14 cellular contexts compared by ENCODE assay signal in genomic region chr11:116420770-116421528, GRCh38.
DNase-seq lines count a peak whose midpoint lies in the region; ATAC-seq, FAIRE-seq and TF ChIP-seq lines count a peak whose summit lies in the region.
"Had no signal": no experiment of that assay in that cellular context is flagged by ENCODE, and none has a peak within 500 bp of the region (broad histone marks: within the 10 kb centered on the region; RNA-seq: fewer than 3 reads in every experiment).

No MANE protein-coding gene starts in this region.

- no peaks in the 10 kb centered on the region for H3K79me2 ChIP-seq in MM.1S (ENCODE audit: low read length)

- no peak overlapping the region for H3K4me3 ChIP-seq in MM.1S (ENCODE audit: low read length)
- H3K4me3 ChIP-seq in pancreas = no peak overlapping the region
- H3K4me3 ChIP-seq in dorsolateral prefrontal cortex = no peak overlapping the region
- H3K4me3 ChIP-seq: body of pancreas had no signal

- no peak for FAIRE-seq in pancreas (lab: Jason Lieb, UNC)
- FAIRE-seq: endothelial cell of umbilical vein had no signal

- peak overlapping the region; percentile 42; the same call in 1 of the 2 replicates for H3K27ac ChIP-seq in MM.1S (ENCODE audit: low read length)
- H3K27ac ChIP-seq in foreskin keratinocyte = peak overlapping the region; percentile 30
- H3K27ac ChIP-seq in pancreas = no peak overlapping the region
- no peak overlapping the region for H3K27ac ChIP-seq in dorsolateral prefrontal cortex
- H3K27ac ChIP-seq: body of pancreas had no signal

- H3K36me3 ChIP-seq in MM.1S (replicated peaks; ENCODE audit: insufficient read depth, low read length) = no peaks in the 10 kb centered on the region
- H3K36me3 ChIP-seq in pancreas = no peaks in the 10 kb centered on the region

- H3F3A ChIP-seq in MM.1S (ENCODE audit: insufficient read depth, low read length) = no peaks in the 10 kb centered on the region

- H2AFZ ChIP-seq in MM.1S (ENCODE audit: low read length) = no peak overlapping the region

- no peaks in the 10 kb centered on the region for H3K9me2 ChIP-seq in MM.1S (replicated peaks; ENCODE audit: insufficient read depth, low read length)

- H4K20me1 ChIP-seq in MM.1S (ENCODE audit: insufficient read depth, low read length) = no peaks in the 10 kb centered on the region

- 66 to 70% methylated on average over 9 of the region's 9 CpGs for WGBS in pancreas, 2 donors

- CTCF ChIA-PET in HEK293T (lab: Yijun Ruan, JAX) = no interaction called here

- POLR2A ChIA-PET in HEK293T (lab: Yijun Ruan, JAX) = no interaction called here

- TF ChIP-seq CTCF in MM.1S (IDR thresholded peaks at IDR 0.05; ENCODE audit: low read length) = no peak
- no peak for TF ChIP-seq CTCF in foreskin keratinocyte (conservative IDR thresholded peaks at IDR 0.05)
- TF ChIP-seq CTCF in pancreas (IDR thresholded peaks at IDR 0.05) = no peak
- TF ChIP-seq CTCF in dorsolateral prefrontal cortex (IDR thresholded peaks at IDR 0.05 in 54 of 56, conservative IDR thresholded peaks at IDR 0.05 in 2 of 56; ENCODE audit: low read depth in 1 of 56, partially characterized antibody in 56 of 56) = no peak

- H3K9me3 ChIP-seq in MM.1S (replicated peaks; ENCODE audit: insufficient read depth, low read length) = no peaks in the 10 kb centered on the region
- H3K9me3 ChIP-seq in pancreas = no peaks in the 10 kb centered on the region
- H3K9me3 ChIP-seq: body of pancreas had no signal

- H3K9ac ChIP-seq in MM.1S (ENCODE audit: low read length) = no peak overlapping the region

- ATAC-seq in foreskin keratinocyte (peak; percentile 99), HG02571 (IDR thresholded peaks at IDR 0.05; ENCODE audit: unreplicated experiment) (no peak), pancreas (no peak)
- ATAC-seq: activated CD4-positive, CD25-positive, alpha-beta regulatory T cell treated with anti-CD3 and anti-CD28 coated beads, Interleukin-2, amount 50 U/mL, for 24 hours; body of pancreas had no signal

- H3K27me3 ChIP-seq in MM.1S (replicated peaks; ENCODE audit: insufficient read depth, low read length) (no peaks in the 10 kb centered on the region), foreskin keratinocyte (no peaks in the 10 kb centered on the region), pancreas (no peaks in the 10 kb centered on the region), dorsolateral prefrontal cortex (no peaks in the 10 kb centered on the region)
- H3K27me3 ChIP-seq: body of pancreas had no signal

- H3K4me1 ChIP-seq in MM.1S (ENCODE audit: low read length) (peaks cover 18% of the 10 kb centered on the region), foreskin keratinocyte (no peaks in the 10 kb centered on the region), pancreas (no peaks in the 10 kb centered on the region)
- H3K4me1 ChIP-seq: body of pancreas had no signal

- H3K4me2 ChIP-seq in MM.1S (ENCODE audit: low read depth, low read length) = peak overlapping the region; percentile 40; the same call in 1 of the 2 replicates

- intact Hi-C loops in pancreas (cut with DNase I) = no loop called here
- intact Hi-C loops in dorsolateral prefrontal cortex (cut with DNase I) = no loop called here

- peak; percentile 42 for DNase-seq in COR-L47 (lab: John Stamatoyannopoulos, UW)
- no peak for DNase-seq in MM.1S
- peak; percentile 74 for DNase-seq in RKO (ENCODE audit: low spot score)
- DNase-seq in foreskin keratinocyte = peak; percentile 49 to 79
- no peak for DNase-seq in pancreas
- no peak for DNase-seq in HEK293T (ENCODE audit: extremely low spot score)
- DNase-seq in dorsolateral prefrontal cortex = no peak
- DNase-seq: AML-193; body of pancreas; NCI-H446 treated with DMSO at 0.1 percent for 48 hours; stimulated activated CD4-positive, alpha-beta T cell treated with anti-CD3 and anti-CD28 coated beads, Interleukin-4, amount 100 ng/mL, for 4 hours had no signal

TF ChIP-seq in HEK293T, 16 proteins besides CTCF, POLR2A, EP300 and RAD21:
- TF ChIP-seq NFRKB (IDR thresholded peaks at IDR 0.05) (no peak), ARNT (IDR thresholded peaks at IDR 0.05) (no peak), L3MBTL2 (conservative IDR thresholded peaks at IDR 0.05) (no peak), FOXK2 (IDR thresholded peaks at IDR 0.05) (no peak), LEF1 (IDR thresholded peaks at IDR 0.05; ENCODE audit: borderline replicate concordance) (no peak), CTBP1 (IDR thresholded peaks at IDR 0.05; ENCODE audit: borderline replicate concordance) (no peak), ZNF384 (IDR thresholded peaks at IDR 0.05) (no peak), SUZ12 (IDR thresholded peaks at IDR 0.05) (no peak), HDGF (IDR thresholded peaks at IDR 0.05; ENCODE audit: borderline replicate concordance) (no peak), FOXM1 (IDR thresholded peaks at IDR 0.05; ENCODE audit: borderline replicate concordance) (no peak), SP1 (IDR thresholded peaks at IDR 0.05) (no peak), TARDBP (IDR thresholded peaks at IDR 0.05) (no peak), ELF4 (IDR thresholded peaks at IDR 0.05) (no peak)
- TF ChIP-seq, protein P1, sequence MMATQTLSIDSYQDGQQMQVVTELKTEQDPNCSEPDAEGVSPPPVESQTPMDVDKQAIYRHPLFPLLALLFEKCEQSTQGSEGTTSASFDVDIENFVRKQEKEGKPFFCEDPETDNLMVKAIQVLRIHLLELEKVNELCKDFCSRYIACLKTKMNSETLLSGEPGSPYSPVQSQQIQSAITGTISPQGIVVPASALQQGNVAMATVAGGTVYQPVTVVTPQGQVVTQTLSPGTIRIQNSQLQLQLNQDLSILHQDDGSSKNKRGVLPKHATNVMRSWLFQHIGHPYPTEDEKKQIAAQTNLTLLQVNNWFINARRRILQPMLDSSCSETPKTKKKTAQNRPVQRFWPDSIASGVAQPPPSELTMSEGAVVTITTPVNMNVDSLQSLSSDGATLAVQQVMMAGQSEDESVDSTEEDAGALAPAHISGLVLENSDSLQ (IDR thresholded peaks at IDR 0.05) = no peak

Comparison
In these comparisons a context has a peak if more than half of its experiments do, and no peak if none do; other contexts are left out.
1. DNase-seq: peak in COR-L47 (single experiment), RKO (single experiment) and foreskin keratinocyte (2 of 2); none in MM.1S (single experiment), pancreas (0 of 6), HEK293T (single experiment) and dorsolateral prefrontal cortex (0 of 10).
2. H3K27ac ChIP-seq: peak in MM.1S (single experiment) and foreskin keratinocyte (single experiment); none in pancreas (0 of 4) and dorsolateral prefrontal cortex (0 of 59).